In genomic region chr7:30598121-30598876, GRCh38 we compare ENCODE assay signal across 13 cellular contexts. TPM values are rescaled to one million over a fixed set of nuclear protein-coding genes. Genes with fewer than 3 reads are reported as not detected.
DNase-seq lines count a peak whose midpoint lies in the region; ATAC-seq and TF ChIP-seq lines count a peak whose summit lies in the region.
"Had no signal": no experiment of that assay in that cellular context is flagged by ENCODE, and none has a peak within 500 bp of the region (broad histone marks: within the 10 kb centered on the region; RNA-seq: fewer than 3 reads in every experiment).

No MANE protein-coding gene starts in this region.

- no peak overlapping the region for H3K14ac ChIP-seq in trophoblast cell (ENCODE audit: low read length)

- POLR2A ChIA-PET in OCI-LY7 (lab: Charles Lee): interaction anchor here (1.0 to 1.5 kb wide), 2 partner anchors 9 to 31 kb away, joined by 4 read pairs; no protein-coding TSS in a partner anchor

- ATAC-seq in activated T-cell treated with anti-CD3 and anti-CD28 coated beads, Interleukin-2, amount 50 U/mL, for 72 hours (replicated peaks in 1 of 2): no peak

- peak overlapping the region; percentile 93 for H3K27ac Mint-ChIP-seq in activated T-cell treated with anti-CD3 and anti-CD28 coated beads, Interleukin-2, amount 50 U/mL, for 72 hours
- H3K27ac Mint-ChIP-seq: IgD-negative memory B cell had no signal

- H3K27me3 Mint-ChIP-seq in activated T-cell treated with anti-CD3 and anti-CD28 coated beads, Interleukin-2, amount 50 U/mL, for 72 hours (ENCODE audit: low read depth): no peaks in the 10 kb centered on the region
- H3K27me3 Mint-ChIP-seq: IgD-negative memory B cell had no signal

- H4K12ac ChIP-seq in trophoblast cell (ENCODE audit: low read depth, low read length): no peak overlapping the region

- H3K4ac ChIP-seq in trophoblast cell (ENCODE audit: low read depth, low read length): peak overlapping the region; percentile 36

- H3K4me3 ChIP-seq in OCI-LY7 (ENCODE audit: low read depth, low read length, poor library complexity, severe bottlenecking) (peak overlapping the region; percentile 13), choroid plexus epithelial cell (ENCODE audit: low read depth, low read length) (peak overlapping the region; percentile 17), trophoblast cell (ENCODE audit: low read depth, low read length) (no peak overlapping the region)
- H3K4me3 ChIP-seq: BLaER1, dorsolateral prefrontal cortex, Peyer's patch had no signal

- no peak overlapping the region for H4K91ac ChIP-seq in trophoblast cell (ENCODE audit: low read depth, low read length)

- no peak overlapping the region for H2BK12ac ChIP-seq in trophoblast cell (ENCODE audit: low read length)

- H4K8ac ChIP-seq in trophoblast cell (ENCODE audit: low read depth, low read length): peak overlapping the region; percentile 10

- H3K27ac ChIP-seq in OCI-LY7 (ENCODE audit: low read depth, low read length, poor library complexity, severe bottlenecking): no peak overlapping the region
- no peak overlapping the region for H3K27ac ChIP-seq in trophoblast cell (ENCODE audit: low read depth, low read length)
- H3K27ac ChIP-seq in caudate nucleus (ENCODE audit: low read depth, low read length): no peak overlapping the region
- H3K27ac ChIP-seq: BLaER1, dorsolateral prefrontal cortex, Peyer's patch had no signal

- H3K27me3 ChIP-seq in trophoblast cell (ENCODE audit: insufficient read depth, low read length): no peaks in the 10 kb centered on the region
- H3K27me3 ChIP-seq: BLaER1, dorsolateral prefrontal cortex, Peyer's patch had no signal

- peaks cover 12% of the 10 kb centered on the region for H3K79me1 ChIP-seq in trophoblast cell (ENCODE audit: low read length)

- intact Hi-C loops in OCI-LY7 (cut with micrococcal nuclease; ENCODE audit: unreplicated experiment): loop anchor here (2.0 kb wide), 1 partner anchor 19 kb away; no protein-coding TSS in a partner anchor

- H3K23ac ChIP-seq in trophoblast cell (ENCODE audit: low read length): no peak overlapping the region

- H2AFZ ChIP-seq in OCI-LY7 (ENCODE audit: low read length): no peak overlapping the region
- H2AFZ ChIP-seq in trophoblast cell (ENCODE audit: insufficient read depth, low read length, poor library complexity): no peak overlapping the region

- no peak overlapping the region for H2BK120ac ChIP-seq in trophoblast cell (ENCODE audit: insufficient read depth, low read length, poor library complexity)

- H2AK5ac ChIP-seq in trophoblast cell (ENCODE audit: low read length): no peak overlapping the region

- H3K9me3 Mint-ChIP-seq in activated T-cell treated with anti-CD3 and anti-CD28 coated beads, Interleukin-2, amount 50 U/mL, for 72 hours: no peaks in the 10 kb centered on the region
- H3K9me3 Mint-ChIP-seq: IgD-negative memory B cell had no signal

- no peak overlapping the region for H3K9ac ChIP-seq in trophoblast cell (ENCODE audit: low read length)
- H3K9ac ChIP-seq: BLaER1 had no signal

- H3K4me1 ChIP-seq in OCI-LY7 (ENCODE audit: insufficient read depth, low read length, poor library complexity, severe bottlenecking) (peaks cover 14% of the 10 kb centered on the region), trophoblast cell (ENCODE audit: control insufficient read depth in 1 of 2, insufficient read depth in 2 of 2, low read length in 2 of 2) (peaks cover 4 to 6% of the 10 kb centered on the region in 2 experiments)

- H3K9me3 ChIP-seq in OCI-LY7 (ENCODE audit: low read length) (no peaks in the 10 kb centered on the region), trophoblast cell (ENCODE audit: insufficient read depth, low read depth, low read length) (no peaks in the 10 kb centered on the region)
- H3K9me3 ChIP-seq: BLaER1, Peyer's patch had no signal

- H3K4me1 Mint-ChIP-seq in activated T-cell treated with anti-CD3 and anti-CD28 coated beads, Interleukin-2, amount 50 U/mL, for 72 hours (ENCODE audit: low read depth): peaks cover 63% of the 10 kb centered on the region

- peaks cover 29 to 66% of the 10 kb centered on the region in 2 donors for H3K36me3 Mint-ChIP-seq in activated T-cell treated with anti-CD3 and anti-CD28 coated beads, Interleukin-2, amount 50 U/mL, for 72 hours (ENCODE audit: insufficient read depth in 2 of 2)

- H2BK5ac ChIP-seq in trophoblast cell (ENCODE audit: low read depth, low read length, poor library complexity): no peak overlapping the region

- BruUV-seq in OCI-LY7 (replicated peaks; lab: Mats Ljungman, UMichigan): no TSS peak

- H3K18ac ChIP-seq in trophoblast cell (ENCODE audit: low read length): no peak overlapping the region

- CTCF ChIA-PET in OCI-LY7 (lab: Charles Lee; ENCODE audit: unreplicated experiment): no interaction called here

- TF ChIP-seq CTCF in OCI-LY7 (conservative IDR thresholded peaks at IDR 0.05; ENCODE audit: low read length) (no peak), choroid plexus epithelial cell (conservative IDR thresholded peaks at IDR 0.05; ENCODE audit: low read depth, low read length) (no peak)

- WGBS in trophoblast cell (ENCODE audit: extremely low coverage, insufficient coverage, insufficient read length): 100% methylated on average over 1 of the region's 13 CpGs

- DNase-seq in activated T-cell treated with anti-CD3 and anti-CD28 coated beads, Interleukin-2, amount 50 U/mL, for 72 hours: no peak
- no peak for DNase-seq in activated T-cell treated with anti-CD3 and anti-CD28 coated beads, Interleukin-2, amount 50 U/mL, for 1 hour
- DNase-seq in OCI-LY7 (ENCODE audit: low spot score) (no peak), choroid plexus epithelial cell (ENCODE audit: low read depth) (peak; percentile 72), trophoblast cell (peak in 1 of 2 donors; percentile 13), DMS153 treated with DMSO at 0.1 percent for 48 hours (lab: John Stamatoyannopoulos, UW; ENCODE audit: unreplicated experiment) (no peak), caudate nucleus (lab: John Stamatoyannopoulos, UW) (no peak), NCI-H2107 treated with DMSO at 0.1 percent for 48 hours (lab: John Stamatoyannopoulos, UW; ENCODE audit: unreplicated experiment) (no peak)
- DNase-seq: dorsolateral prefrontal cortex, NCI-H2171 treated with DMSO at 0.1 percent for 48 hours, Peyer's patch had no signal

- H3K79me2 ChIP-seq in OCI-LY7 (ENCODE audit: insufficient read depth, low read depth, low read length) (peaks cover 74% of the 10 kb centered on the region), trophoblast cell (ENCODE audit: control insufficient read depth, insufficient read depth, low read length, poor library complexity) (peaks cover 16% of the 10 kb centered on the region)

- peak overlapping the region; percentile 86 to 97 for H3K4me3 Mint-ChIP-seq in activated T-cell treated with anti-CD3 and anti-CD28 coated beads, Interleukin-2, amount 50 U/mL, for 72 hours

- peak overlapping the region; percentile 20; the same call in 1 of the 2 replicates for H3K4me2 ChIP-seq in OCI-LY7 (ENCODE audit: low read length)
- H3K4me2 ChIP-seq in trophoblast cell (ENCODE audit: low read length): no peak overlapping the region

- H3K9me2 ChIP-seq in OCI-LY7 (ENCODE audit: insufficient read depth, low read length): no peaks in the 10 kb centered on the region

- peaks cover 79% of the 10 kb centered on the region for H3K36me3 ChIP-seq in OCI-LY7 (ENCODE audit: insufficient read depth, low read length)
- peaks cover 5% of the 10 kb centered on the region in 2 experiments for H3K36me3 ChIP-seq in trophoblast cell (ENCODE audit: control insufficient read depth in 1 of 2, insufficient read depth in 2 of 2, low read length in 2 of 2)

- H4K20me1 ChIP-seq in OCI-LY7 (ENCODE audit: insufficient read depth, low read length): peaks cover 35% of the 10 kb centered on the region

RNA-seq across cellular contexts. Expression of gene GARS1, which starts 3.6 kb away (rescaled TPM):
- total RNA-seq in activated T-cell treated with anti-CD3 and anti-CD28 coated beads, Interleukin-2, amount 50 U/mL, for 72 hours: 100 to 1,000 TPM; 526 to 609 TPM
- total RNA-seq in OCI-LY7 (2014; rRNA removed; shearing (Covaris generic)): 161 and 178 TPM in 2 replicates
- 355 and 375 TPM in 2 replicates for total RNA-seq in OCI-LY7 (2022)
- polyA plus RNA-seq in trophoblast cell (2013): 214 and 226 TPM in 2 replicates
